ENCODE assay signal across 23 cellular contexts in genomic region chr9:118711843-118712242, GRCh38.
"Had no signal": no experiment of that assay in that cellular context is flagged by ENCODE, and none has a peak within 500 bp of the region (broad histone marks: within the 10 kb centered on the region; RNA-seq: fewer than 3 reads in every experiment).

No MANE protein-coding gene starts in this region.

- H3K36me3 ChIP-seq: lower lobe of right lung, ovary, stomach, tibial artery, upper lobe of right lung had no signal

- H3K4me3 ChIP-seq: lower lobe of right lung, ovary, skin epidermis, stomach, testis, tibial artery, upper lobe of right lung had no signal

- H3K27ac ChIP-seq: lower lobe of right lung, ovary, skin epidermis, stomach, testis, tibial artery, upper lobe of right lung had no signal

- DNase-seq: hippocampal formation; kidney glomerular epithelial cell; left cardiac atrium; left ventricle myocardium superior; lower lobe of right lung; mammary epithelial cell; mesenchymal stem cell; naive thymus-derived CD8-positive, alpha-beta T cell; ovary; right cardiac atrium; stimulated activated CD4-positive, alpha-beta T cell treated with anti-CD3 and anti-CD28 coated beads, Interleukin-12 subunit alpha, Interleukin-12 subunit beta, amount 100 ng/mL, for 4 hours; stimulated activated CD4-positive, alpha-beta T cell treated with anti-CD3 and anti-CD28 coated beads, Interleukin-15, amount 100 ng/mL, for 24 hours; stimulated activated CD4-positive, alpha-beta T cell treated with anti-CD3 and anti-CD28 coated beads, Interleukin-2, amount 100 ng/mL, for 24 hours; stimulated activated CD4-positive, alpha-beta T cell treated with anti-CD3 and anti-CD28 coated beads, Interleukin-4, amount 100 ng/mL, for 1 hour; stimulated activated naive B cell treated with anti-CD40 and anti-IgM and Interleukin-4, amounts not matched to agents 10 μg/mL and 1 μg/mL and 100 μg/mL, for 72 hours; stimulated activated naive CD8-positive, alpha-beta T cell treated with anti-CD3 and anti-CD28 coated beads, Interleukin-15, Interleukin-2, amounts not matched to agents 100 U/mL and 50 U/mL, for 24 hours; stomach; testis; tibial artery; upper lobe of right lung had no signal

- H3K27me3 ChIP-seq: ovary, stomach, testis, tibial artery, upper lobe of right lung had no signal

- H3K4me1 ChIP-seq: lower lobe of right lung, stomach, testis, tibial artery, upper lobe of right lung had no signal

- ATAC-seq: left cardiac atrium; left lobe of liver; left ventricle myocardium superior; lower lobe of right lung; naive thymus-derived CD8-positive, alpha-beta T cell; right cardiac atrium; sciatic nerve; stimulated activated naive B cell treated with anti-CD40 and anti-IgM and Interleukin-4, amounts not matched to agents 10 μg/mL and 1 μg/mL and 100 μg/mL, for 72 hours; stimulated activated naive CD8-positive, alpha-beta T cell treated with anti-CD3 and anti-CD28 coated beads, Interleukin-15, Interleukin-2, amounts not matched to agents 100 U/mL and 50 U/mL, for 24 hours; upper lobe of right lung had no signal

- H3K9me3 ChIP-seq: lower lobe of right lung, ovary, stomach, testis, tibial artery, upper lobe of right lung had no signal
